Comparison of ENCODE assay signal across 9 cellular contexts in the genomic region with DNA sequence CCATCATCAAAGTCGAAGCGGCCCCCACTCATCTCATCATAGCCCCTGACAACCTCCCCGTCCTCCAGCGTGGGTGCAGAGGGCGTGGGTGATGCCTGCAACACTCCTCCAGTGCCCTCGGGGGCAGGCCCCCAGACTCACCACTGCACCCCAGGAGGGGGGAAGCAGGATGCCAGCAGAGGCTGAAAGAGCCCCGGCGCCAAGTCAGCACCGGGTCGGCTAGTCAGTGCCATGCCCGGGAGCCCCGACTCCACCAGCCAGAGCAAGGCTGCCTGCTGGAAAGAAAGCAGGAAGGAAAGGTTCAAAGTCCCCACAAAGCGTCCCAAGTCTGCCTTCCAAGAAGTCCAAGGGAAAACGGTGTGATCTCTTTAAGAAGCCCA. TPM values are rescaled to one million over a fixed set of nuclear protein-coding genes. Genes with fewer than 3 reads are reported as not detected.
A peak's percentile ranks its signal among the peaks of the same experiment; 100 is the strongest.
DNase-seq lines count a peak whose midpoint lies in the region; ATAC-seq and TF ChIP-seq lines count a peak whose summit lies in the region.
"Had no signal": no experiment of that assay in that cellular context is flagged by ENCODE, and none has a peak within 500 bp of the region (broad histone marks: within the 10 kb centered on the region; RNA-seq: fewer than 3 reads in every experiment).

No MANE protein-coding gene starts in this region.

- peaks cover 0 to 32% (median 0%) of the 10 kb centered on the region in 7 donors for H3K27me3 ChIP-seq in heart right ventricle

- peak overlapping the region; percentile 79 to 98 (median 93) for H3K27ac ChIP-seq in heart right ventricle

- DNase-seq in heart right ventricle (no peak), cardiac septum (ENCODE audit: low spot score) (no peak), fibroblast of pulmonary artery (ENCODE audit: low read depth) (no peak), neural crest cell (ENCODE audit: low read depth, low spot score) (no peak), NCI-H2171 (lab: John Stamatoyannopoulos, UW) (no peak), NCI-H1417 treated with DMSO at 0.1 percent for 48 hours (lab: John Stamatoyannopoulos, UW) (no peak), UCSD-AML1 (lab: John Stamatoyannopoulos, UW; ENCODE audit: unreplicated experiment) (no peak)
- DNase-seq: CD8-positive, alpha-beta memory T cell had no signal

- peak overlapping the region; percentile 20 to 73 (median 60) for H3K4me3 ChIP-seq in heart right ventricle
- peak overlapping the region; percentile 45 for H3K4me3 ChIP-seq in fibroblast of pulmonary artery (replicated peaks; ENCODE audit: low read depth, low read length)

- peaks cover 13% of the 10 kb centered on the region for H3K27me3 Mint-ChIP-seq in neural crest cell (ENCODE audit: low read depth)

- peaks cover 6 to 58% (median 21%) of the 10 kb centered on the region in 9 donors for H3K4me1 ChIP-seq in heart right ventricle

- TF ChIP-seq CTCF in heart right ventricle (IDR thresholded peaks at IDR 0.05), result no peak
- TF ChIP-seq CTCF in fibroblast of pulmonary artery (IDR thresholded peaks at IDR 0.05; ENCODE audit: low read length, missing control alignments), result no peak
- no peak for TF ChIP-seq CTCF in neural crest cell (conservative IDR thresholded peaks at IDR 0.05)

- H3K4me3 Mint-ChIP-seq in neural crest cell, result peak overlapping the region; percentile 71

- H3K4me1 Mint-ChIP-seq in neural crest cell, result peaks cover 20% of the 10 kb centered on the region

- H3K9me3 ChIP-seq in heart right ventricle, result no peaks in the 10 kb centered on the region

- ATAC-seq in heart right ventricle, result peak in 5 of 8 donors; percentile 0 to 24 (median 1)
- ATAC-seq in GM21381 (IDR thresholded peaks at IDR 0.05; ENCODE audit: unreplicated experiment), result no peak

- no peaks in the 10 kb centered on the region for H3K36me3 Mint-ChIP-seq in neural crest cell (ENCODE audit: low read depth)
- H3K36me3 Mint-ChIP-seq: CD8-positive, alpha-beta memory T cell had no signal

- intact Hi-C loops in heart right ventricle (cut with DNase I), result loop anchor here in 7 of 10 donors (1.0 to 10.0 kb wide), 7 partner anchors 34 to 432 kb away; no protein-coding TSS in a partner anchor
- intact Hi-C loops in cardiac septum (cut with DNase I), result loop anchor here (2.0 to 5.0 kb wide), 2 partner anchors 34 to 50 kb away; no protein-coding TSS in a partner anchor

- no peak overlapping the region for H3K27ac Mint-ChIP-seq in neural crest cell (ENCODE audit: unreplicated experiment)
- H3K27ac Mint-ChIP-seq: CD8-positive, alpha-beta memory T cell had no signal

- 4 to 16% methylated on average over 14 of the region's 14 CpGs for WGBS in heart right ventricle, 2 donors

- H3K9me3 Mint-ChIP-seq in neural crest cell, result no peaks in the 10 kb centered on the region
- H3K9me3 Mint-ChIP-seq: CD8-positive, alpha-beta memory T cell had no signal

- no peaks in the 10 kb centered on the region for H3K36me3 ChIP-seq in heart right ventricle

RNA-seq across cellular contexts. Expression of a gene that starts 0.3 kb away (rescaled TPM):
- total RNA-seq in heart right ventricle (100 to 1,000 TPM in 9 of 10 donors, 10 to 100 TPM in 1; 97.2 to 215 (median 152) TPM), cardiac septum (182 TPM), neural crest cell (0.07 TPM in 1 of 2 replicates, not detected in the other)
- 10 to 100 TPM; 61.9 to 94.7 TPM for polyA plus RNA-seq in heart right ventricle
- total RNA-seq: CD8-positive, alpha-beta memory T cell had no signal
- polyA plus RNA-seq: CD8-positive, alpha-beta memory T cell had no signal

RNA-seq across cellular contexts. Expression of a gene that starts 23.9 kb away (rescaled TPM):
- total RNA-seq in heart right ventricle, result 10 to 100 TPM; 22.6 to 37.3 (median 31.3) TPM
- 10 to 100 TPM; 16.4 to 26.9 TPM for polyA plus RNA-seq in heart right ventricle
- 28.4 TPM for total RNA-seq in cardiac septum
- 26.6 and 29.8 TPM in 2 replicates for total RNA-seq in neural crest cell

Comparison
In these comparisons a context has a peak if more than half of its experiments do, and no peak if none do; other contexts are left out.
1. RNA of a gene that starts 0.3 kb away (total RNA-seq): 182 TPM in cardiac septum (single experiment) and 97.2 to 215 TPM in heart right ventricle; 0.07 TPM in neural crest cell; every median in the first group is over 10 times any median in the second.